8 cellular contexts compared by ENCODE assay signal in genomic region chr7:139035588-139036353, GRCh38. TPM values are rescaled to one million over a fixed set of nuclear protein-coding genes. Genes with fewer than 3 reads are reported as not detected.
DNase-seq lines count a peak whose midpoint lies in the region; ATAC-seq, FAIRE-seq and TF ChIP-seq lines count a peak whose summit lies in the region.

A gene with protein sequence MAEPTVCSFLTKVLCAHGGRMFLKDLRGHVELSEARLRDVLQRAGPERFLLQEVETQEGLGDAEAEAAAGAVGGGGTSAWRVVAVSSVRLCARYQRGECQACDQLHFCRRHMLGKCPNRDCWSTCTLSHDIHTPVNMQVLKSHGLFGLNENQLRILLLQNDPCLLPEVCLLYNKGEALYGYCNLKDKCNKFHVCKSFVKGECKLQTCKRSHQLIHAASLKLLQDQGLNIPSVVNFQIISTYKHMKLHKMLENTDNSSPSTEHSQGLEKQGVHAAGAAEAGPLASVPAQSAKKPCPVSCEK (minus strand): TSS chr7:139036042. CDS start chr7:139036017, 25 bp downstream.

- ATAC-seq in A549: peak; percentile 95 to 97
- ATAC-seq in HG02885 (IDR thresholded peaks at IDR 0.05; ENCODE audit: poor library complexity, unreplicated experiment): peak; percentile 85
- ATAC-seq in HepG2: peak; percentile 91

- POLR2A ChIA-PET in A549 (lab: Yijun Ruan, JAX): no interaction called here
- POLR2A ChIA-PET in HepG2 (lab: Yijun Ruan, JAX): interaction anchor here (1.2 kb wide), 1 partner anchor 39 kb away, joined by 3 read pairs; no protein-coding TSS in a partner anchor

- TF ChIP-seq RAD21 in A549 (conservative IDR thresholded peaks at IDR 0.05 in 1 of 2, IDR thresholded peaks at IDR 0.05 in 1 of 2): peak in 1 of 2 experiments; percentile 25; a peak in 1 of 5 replicates
- TF ChIP-seq RAD21 in HepG2 (CRISPR knock-in tag; IDR thresholded peaks at IDR 0.05): no peak

- TF ChIP-seq EP300 in A549 (IDR thresholded peaks at IDR 0.05) (no peak), HepG2 (IDR thresholded peaks at IDR 0.05; ENCODE audit: low read depth in 2 of 2, low read length in 2 of 2) (no peak), HepG2 (CRISPR knock-in tag; IDR thresholded peaks at IDR 0.05; ENCODE audit: borderline replicate concordance) (no peak)

- CTCF ChIA-PET in A549 (lab: Yijun Ruan, JAX): interaction anchor here (0.6 to 7.3 kb wide), 6 partner anchors 11 to 49 kb away, joined by 3 to 31 read pairs (median 4); no protein-coding TSS in a partner anchor
- CTCF ChIA-PET in HepG2 (lab: Yijun Ruan, JAX; ENCODE audit: low intra/inter-chr PET ratio, low total read pairs): no interaction called here

- H3K4me1 Mint-ChIP-seq in dendritic cell treated with granulocyte-macrophage colony-stimulating factor and Interleukin-4, amounts not matched to agents 40 ng/mL and 50 ng/mL, for 4 days (ENCODE audit: low read depth): peaks cover 33% of the 10 kb centered on the region

- no peaks in the 10 kb centered on the region for H3K27me3 ChIP-seq in HepG2 (ENCODE audit: control insufficient read depth in 1 of 2, insufficient read depth in 2 of 2, low read length in 2 of 2)

- H3K4me3 Mint-ChIP-seq in dendritic cell treated with granulocyte-macrophage colony-stimulating factor and Interleukin-4, amounts not matched to agents 40 ng/mL and 50 ng/mL, for 4 days: peak within 1 kb of the TSS; percentile 81

- H3K79me2 ChIP-seq in HepG2 (ENCODE audit: insufficient read depth, low read length): peaks cover 10% of the 10 kb centered on the region

- in situ Hi-C loops in HepG2 (cut with HindIII; ENCODE audit: extremely low pct_ligation_motif_present, low pct_unique_long_range_greater_than_20kb): no loop called here

- H3K4me1 ChIP-seq in A549: peaks cover 11% of the 10 kb centered on the region
- H3K4me1 ChIP-seq in HepG2 (ENCODE audit: insufficient read depth, low read length): peaks cover 41% of the 10 kb centered on the region

- 2% methylated on average over 18 of the region's 81 CpGs for WGBS in A549 (ENCODE audit: missing lambda C conversion rate)
- WGBS in HepG2 (ENCODE audit: low lambda C conversion rate): 62% methylated on average over 28 of the region's 81 CpGs

- H3K27me3 Mint-ChIP-seq in dendritic cell treated with granulocyte-macrophage colony-stimulating factor and Interleukin-4, amounts not matched to agents 40 ng/mL and 50 ng/mL, for 4 days: peaks cover 18% of the 10 kb centered on the region

- H3K9me3 Mint-ChIP-seq in dendritic cell treated with granulocyte-macrophage colony-stimulating factor and Interleukin-4, amounts not matched to agents 40 ng/mL and 50 ng/mL, for 4 days: no peaks in the 10 kb centered on the region

- H2AFZ ChIP-seq in HepG2 (ENCODE audit: low read length): no peak within 1 kb of the TSS

- TF ChIP-seq POLR2A in A549 (IDR thresholded peaks at IDR 0.05; ENCODE audit: low read length) (peak; percentile 94), HepG2 (IDR thresholded peaks at IDR 0.05; ENCODE audit: insufficient read depth in 1 of 2, low read depth in 2 of 2, low read length in 2 of 2) (peak; percentile 59 to 85; a peak in 3 of 4 replicates)

- H3K9ac ChIP-seq in HepG2 (ENCODE audit: insufficient read depth, low read depth, low read length): peak within 1 kb of the TSS; percentile 74

- H3K4me3 ChIP-seq in A549 (peak within 1 kb of the TSS; percentile 77), HepG2 (replicated peaks in 1 of 3; ENCODE audit: insufficient read depth in 1 of 3, low read depth in 2 of 3, low read length in 3 of 3) (peak within 1 kb of the TSS; percentile 51 to 79 (median 72))

- no peak for FAIRE-seq in A549 (lab: Jason Lieb, UNC)
- FAIRE-seq in GM18507 (lab: Jason Lieb, UNC): no peak
- FAIRE-seq in HepG2 (lab: Jason Lieb, UNC): no peak

- TF ChIP-seq CTCF in A549 (IDR thresholded peaks at IDR 0.05): no peak
- TF ChIP-seq CTCF in HepG2 (CRISPR knock-in tag; IDR thresholded peaks at IDR 0.05): no peak; the same call in 1 of the 2 replicates

- intact Hi-C loops in dendritic cell treated with granulocyte-macrophage colony-stimulating factor and Interleukin-4, amounts not matched to agents 40 ng/mL and 50 ng/mL, for 4 days (cut with micrococcal nuclease): no loop called here
- intact Hi-C loops in HepG2 (cut with micrococcal nuclease; ENCODE audit: unreplicated experiment): no loop called here

- H3K9me3 ChIP-seq in A549: no peaks in the 10 kb centered on the region
- H3K9me3 ChIP-seq in HepG2 (ENCODE audit: low read length): no peaks in the 10 kb centered on the region

- H3K4me2 ChIP-seq in A549: peak within 1 kb of the TSS; percentile 78
- H3K4me2 ChIP-seq in HepG2 (ENCODE audit: low read depth, low read length): peak within 1 kb of the TSS; percentile 59

- peak within 1 kb of the TSS; percentile 75 for H3K27ac Mint-ChIP-seq in dendritic cell treated with granulocyte-macrophage colony-stimulating factor and Interleukin-4, amounts not matched to agents 40 ng/mL and 50 ng/mL, for 4 days

- peaks cover 34% of the 10 kb centered on the region for H3K36me3 Mint-ChIP-seq in dendritic cell treated with granulocyte-macrophage colony-stimulating factor and Interleukin-4, amounts not matched to agents 40 ng/mL and 50 ng/mL, for 4 days (ENCODE audit: low read depth)

- peak within 1 kb of the TSS; percentile 94 to 98 for H3K27ac ChIP-seq in A549
- peak within 1 kb of the TSS; percentile 62 for H3K27ac ChIP-seq in HepG2 (ENCODE audit: extremely low read length, insufficient read depth, low read length)

- DNase-seq in A549 (ENCODE audit: low read depth in 1 of 2, low spot score in 1 of 2) (peak; percentile 84 to 90), GM18507 (ENCODE audit: extremely low spot score, insufficient read length, low read depth) (peak; percentile 56), NCI-H2029 treated with DMSO at 0.1 percent for 48 hours (lab: John Stamatoyannopoulos, UW) (peak; percentile 47), HepG2 (ENCODE audit: low spot score) (peak; percentile 31)
- DNase-seq in activated CD4-positive, CD25-positive, alpha-beta regulatory T cell treated with anti-CD3 and anti-CD28 coated beads, Interleukin-2, amount 50 U/mL, for 72 hours: peak; percentile 51
- peak; percentile 47 to 57 (median 50) for DNase-seq in stimulated activated CD4-positive, alpha-beta T cell treated with anti-CD3 and anti-CD28 coated beads, TNF-alpha, amount 100 ng/mL, for 48 hours (ENCODE audit: low read depth in 3 of 3)

- peaks cover 4% of the 10 kb centered on the region; the same call in 1 of the 2 replicates for H4K20me1 ChIP-seq in HepG2 (ENCODE audit: insufficient read depth, low read length)

- H3K36me3 ChIP-seq in HepG2 (replicated peaks in 1 of 2; ENCODE audit: control insufficient read depth in 1 of 2, insufficient read depth in 2 of 2, low read length in 2 of 2): peaks cover 0 to 2% of the 10 kb centered on the region in 2 experiments; a peak in 1 of 5 replicates

- no TSS peak for BruUV-seq in HepG2 (replicated peaks; lab: Mats Ljungman, UMichigan)

TF ChIP-seq in A549, 52 proteins besides CTCF, POLR2A, EP300 and RAD21 (continues in another document):
- TF ChIP-seq MAX (IDR thresholded peaks at IDR 0.05) (peak; percentile 84), PHF8 (IDR thresholded peaks at IDR 0.05; ENCODE audit: borderline replicate concordance, low read depth) (peak; percentile 98), HDAC2 (IDR thresholded peaks at IDR 0.05) (peak; percentile 90; the same call in 1 of the 2 replicates), EHF (CRISPR knock-in tag; IDR thresholded peaks at IDR 0.05) (0 out of 2 replicates have a peak, but pooled peaks have one; percentile 50)

TF ChIP-seq in HepG2, 621 proteins besides CTCF, POLR2A, EP300 and RAD21 (continues in another document):
- TF ChIP-seq ZNF136 (CRISPR knock-in tag; IDR thresholded peaks at IDR 0.05; ENCODE audit: low read depth) (no peak), ZNF232 (CRISPR knock-in tag; IDR thresholded peaks at IDR 0.05; ENCODE audit: borderline replicate concordance) (no peak), ZNF841 (CRISPR knock-in tag; IDR thresholded peaks at IDR 0.05; ENCODE audit: borderline replicate concordance) (peak; percentile 91; the same call in 1 of the 2 replicates), ZNF777 (CRISPR knock-in tag; IDR thresholded peaks at IDR 0.05) (peak; percentile 86)

RNA-seq across cellular contexts. Expression of the gene that starts here (rescaled TPM):
- 15.6 and 23.4 TPM in 2 replicates for polyA plus RNA-seq in A549 (2011; rRNA removed)
- 10.6 and 17.1 TPM in 2 replicates for polyA plus RNA-seq in A549 (2012; cell fraction: cytosol; rRNA removed)
- 10.0 and 12.1 TPM in 2 replicates for polyA plus RNA-seq in A549 (2012; cell fraction: nucleus; rRNA removed)
- 8.7 to 9.7 TPM (median 8.8 TPM) in 3 replicates for polyA plus RNA-seq in A549 (2017; fragmentation: RNase III; extraction: RNeasy Plus Mini Kit Qiagen cat#74134 plus additional on column Dnase treatment)
- 15.0 and 16.0 TPM in 2 replicates for polyA minus RNA-seq in A549 (2011; rRNA and poly(A)+ RNA removed)
- total RNA-seq in HepG2 (2016; rRNA removed; fragmentation: Illumina TruSeq; extraction: Trizol): 8.4 and 11.5 TPM in 2 replicates
- 0.61 and 0.79 TPM in 2 replicates for total RNA-seq in HepG2 (2016; cell fraction: cytosol; rRNA removed; fragmentation: Illumina TruSeq; extraction: Trizol; ENCODE audit: low read depth)
- total RNA-seq in HepG2 (2016; cell fraction: insoluble cytoplasmic fraction; rRNA removed; fragmentation: Illumina TruSeq; extraction: Trizol): 9.5 and 10.9 TPM in 2 replicates
- total RNA-seq in HepG2 (2016; cell fraction: membrane; rRNA removed; fragmentation: Illumina TruSeq; extraction: Trizol): 3.9 and 4.7 TPM in 2 replicates
- total RNA-seq in HepG2 (2016; cell fraction: nucleus; rRNA removed; fragmentation: Illumina TruSeq; extraction: Trizol): 6.5 and 8.2 TPM in 2 replicates
- 10.5 and 11.1 TPM in 2 replicates for polyA plus RNA-seq in HepG2 (2011; rRNA removed)
- 9.0 and 9.4 TPM in 2 replicates for polyA plus RNA-seq in HepG2 (2011; cell fraction: cytosol; rRNA removed)
- 12.6 and 15.0 TPM in 2 replicates for polyA plus RNA-seq in HepG2 (2011; cell fraction: nucleus; rRNA removed)
- polyA plus RNA-seq in HepG2 (2012): 3.6 and 4.2 TPM in 2 replicates
- polyA plus RNA-seq in HepG2 (2016; cell fraction: cytosol; fragmentation: Illumina TruSeq; extraction: Trizol; ENCODE audit: low read depth): 0.07 TPM in 1 of 2 replicates, not detected in the other
- 4.0 and 4.1 TPM in 2 replicates for polyA plus RNA-seq in HepG2 (2016; cell fraction: insoluble cytoplasmic fraction; fragmentation: Illumina TruSeq; extraction: Trizol; ENCODE audit: low read depth)
- 0.38 TPM in 1 of 2 replicates, not detected in the other for polyA plus RNA-seq in HepG2 (2016; cell fraction: membrane; fragmentation: Illumina TruSeq; extraction: Trizol; ENCODE audit: low read depth)
- 4.1 and 4.5 TPM in 2 replicates for polyA plus RNA-seq in HepG2 (2016; cell fraction: nucleus; fragmentation: Illumina TruSeq; extraction: Trizol; ENCODE audit: insufficient read depth, low read depth)
- polyA minus RNA-seq in HepG2 (2011; rRNA and poly(A)+ RNA removed; ENCODE audit: low replicate concordance): 6.5 and 23.7 TPM in 2 replicates
- polyA minus RNA-seq in HepG2 (2011; cell fraction: cytosol; rRNA and poly(A)+ RNA removed): 24.9 and 27.7 TPM in 2 replicates
- 11.1 and 12.1 TPM in 2 replicates for polyA minus RNA-seq in HepG2 (2011; cell fraction: nucleus; rRNA and poly(A)+ RNA removed)

Comparison
In these comparisons a context has a peak if more than half of its experiments do, and no peak if none do; other contexts are left out.
1. Peak in every context shown above with its lines: DNase-seq, ATAC-seq, H3K4me3 ChIP-seq and H3K27ac ChIP-seq.
2. DNase-seq: peak in every context shown above with its lines; median percentile 87 in A549; 56 in GM18507; 51 in activated CD4-positive, CD25-positive, alpha-beta regulatory T cell treated with anti-CD3 and anti-CD28 coated beads, Interleukin-2, amount 50 U/mL, for 72 hours; 50 in stimulated activated CD4-positive, alpha-beta T cell treated with anti-CD3 and anti-CD28 coated beads, TNF-alpha, amount 100 ng/mL, for 48 hours; 47 in NCI-H2029 treated with DMSO at 0.1 percent for 48 hours; 31 in HepG2.